In genomic region chrX:9708923-9709553, GRCh38 we compare ENCODE assay signal across 8 cellular contexts. TPM values are rescaled to one million over a fixed set of nuclear protein-coding genes. Genes with fewer than 3 reads are reported as not detected.
DNase-seq lines count a peak whose midpoint lies in the region; ATAC-seq lines count a peak whose summit lies in the region.

No MANE protein-coding gene starts in this region.

- intact Hi-C loops in activated CD4-positive, alpha-beta T cell treated with anti-CD3 and anti-CD28 coated beads for 36 hours (cut with DNase I, micrococcal nuclease) = loop anchor here (1.0 to 2.0 kb wide), 7 partner anchors 244 to 960 kb away; partner anchors contain the start of gene TBL1X (in 1 of the 2)
- intact Hi-C loops in left colon (cut with DNase I, micrococcal nuclease) = loop anchor here in 1 of 2 donors (10.0 kb wide), 1 partner anchor 884 kb away; no protein-coding TSS in a partner anchor

- H3K36me3 Mint-ChIP-seq in activated CD4-positive, alpha-beta T cell treated with anti-CD3 and anti-CD28 coated beads for 36 hours (ENCODE audit: low read depth) = peaks cover 25% of the 10 kb centered on the region

- peak; percentile 50 for DNase-seq in ACHN
- peak; percentile 70 for DNase-seq in NCI-H2227 treated with DMSO at 0.1 percent for 48 hours (lab: John Stamatoyannopoulos, UW)
- DNase-seq in activated CD4-positive, alpha-beta T cell treated with anti-CD3 and anti-CD28 coated beads for 36 hours = peak; percentile 84
- peak; percentile 11 to 34 for DNase-seq in cerebellar nuclear complex (lab: John Stamatoyannopoulos, UW)
- DNase-seq in left colon = peak; percentile 45 to 84
- peak; percentile 73 for DNase-seq in stimulated activated CD4-positive, alpha-beta T cell treated with anti-CD3 and anti-CD28 coated beads, Interleukin-4, amount 100 ng/mL, for 24 hours

- CTCF ChIA-PET in activated CD4-positive, alpha-beta T cell treated with anti-CD3 and anti-CD28 coated beads for 36 hours (lab: Charles Lee) = interaction anchor here (0.6 to 0.8 kb wide), 3 partner anchors 411 to 763 kb away, joined by 3 to 7 read pairs (median 3); no protein-coding TSS in a partner anchor

- no peak overlapping the region for H3K27ac Mint-ChIP-seq in activated CD4-positive, alpha-beta T cell treated with anti-CD3 and anti-CD28 coated beads for 36 hours

- H3K4me3 Mint-ChIP-seq in activated CD4-positive, alpha-beta T cell treated with anti-CD3 and anti-CD28 coated beads for 36 hours = no peak overlapping the region

- H3K9me3 Mint-ChIP-seq in activated CD4-positive, alpha-beta T cell treated with anti-CD3 and anti-CD28 coated beads for 36 hours (ENCODE audit: low read depth) = no peaks in the 10 kb centered on the region

- no peaks in the 10 kb centered on the region for H3K27me3 Mint-ChIP-seq in activated CD4-positive, alpha-beta T cell treated with anti-CD3 and anti-CD28 coated beads for 36 hours

- POLR2A ChIA-PET in activated CD4-positive, alpha-beta T cell treated with anti-CD3 and anti-CD28 coated beads for 36 hours (lab: Charles Lee) = no interaction called here

- in situ Hi-C loops in ACHN (cut with HindIII; ENCODE audit: low pct_ligation_motif_present, low pct_unique_long_range_greater_than_20kb, low sequenced_read_pairs) = no loop called here

- peak; percentile 67 for ATAC-seq in GM18519 (IDR thresholded peaks at IDR 0.05; ENCODE audit: low FRiP score, unreplicated experiment)
- peak; percentile 75 for ATAC-seq in HG03097 (IDR thresholded peaks at IDR 0.05; ENCODE audit: low FRiP score, unreplicated experiment)
- ATAC-seq in activated CD4-positive, alpha-beta T cell treated with anti-CD3 and anti-CD28 coated beads for 36 hours = peak; percentile 78
- peak; percentile 90 for ATAC-seq in left colon

- H3K4me1 Mint-ChIP-seq in activated CD4-positive, alpha-beta T cell treated with anti-CD3 and anti-CD28 coated beads for 36 hours = peaks cover 6% of the 10 kb centered on the region

RNA-seq across cellular contexts. Expression of gene GPR143, which starts 56.6 kb away (rescaled TPM):
- not detected for total RNA-seq in activated CD4-positive, alpha-beta T cell treated with anti-CD3 and anti-CD28 coated beads for 36 hours
- 1 to 10 TPM in 1 of 2 donors, under 1 TPM in 1; 0.82 to 1.9 TPM for total RNA-seq in left colon

Comparison
In these comparisons a context has a peak if more than half of its experiments do, and no peak if none do; other contexts are left out.
1. Peak in every context shown above with its lines: DNase-seq and ATAC-seq.
2. DNase-seq: peak in every context shown above with its lines; median percentile 84 in activated CD4-positive, alpha-beta T cell treated with anti-CD3 and anti-CD28 coated beads for 36 hours; 73 in stimulated activated CD4-positive, alpha-beta T cell treated with anti-CD3 and anti-CD28 coated beads, Interleukin-4, amount 100 ng/mL, for 24 hours; 70 in NCI-H2227 treated with DMSO at 0.1 percent for 48 hours; 64 in left colon; 50 in ACHN; 22 in cerebellar nuclear complex.